In genomic region chr13:24648271-24648670, GRCh38 we compare ENCODE assay signal across 2 cellular contexts.
TF ChIP-seq lines count a peak whose summit lies in the region.

No MANE protein-coding gene starts in this region.

TF ChIP-seq in HepG2, 621 proteins besides CTCF, POLR2A, EP300 and RAD21:
- TF ChIP-seq ATF6 (CRISPR knock-in tag; conservative IDR thresholded peaks at IDR 0.05) (no peak), ATF7 (IDR thresholded peaks at IDR 0.05) (peak; percentile 93), ATF7 (CRISPR knock-in tag; IDR thresholded peaks at IDR 0.05) (no peak), CREB1 (IDR thresholded peaks at IDR 0.05) (peak; percentile 85), CREB1 (CRISPR knock-in tag; IDR thresholded peaks at IDR 0.05) (no peak)

TF ChIP-seq in K562, 482 proteins besides CTCF, POLR2A, EP300 and RAD21:
- TF ChIP-seq ETS2 (tag; IDR thresholded peaks at IDR 0.05; ENCODE audit: borderline replicate concordance, poor library complexity, severe bottlenecking) (no peak), JUN (IDR thresholded peaks at IDR 0.05; ENCODE audit: borderline replicate concordance, low read depth, low read length) (no peak), JUN (CRISPR knock-in tag; IDR thresholded peaks at IDR 0.05; ENCODE audit: borderline replicate concordance) (no peak), ATF3 (IDR thresholded peaks at IDR 0.05) (peak; percentile 40; the same call in 1 of the 2 replicates), ATF3 (CRISPR knock-in tag; conservative IDR thresholded peaks at IDR 0.05) (no peak), USF1 (CRISPR knock-in tag; IDR thresholded peaks at IDR 0.05) (no peak), SRSF9 (IDR thresholded peaks at IDR 0.05; ENCODE audit: borderline replicate concordance, low read depth, low read length) (no peak)
